8 cellular contexts compared by ENCODE assay signal in the genomic region with DNA sequence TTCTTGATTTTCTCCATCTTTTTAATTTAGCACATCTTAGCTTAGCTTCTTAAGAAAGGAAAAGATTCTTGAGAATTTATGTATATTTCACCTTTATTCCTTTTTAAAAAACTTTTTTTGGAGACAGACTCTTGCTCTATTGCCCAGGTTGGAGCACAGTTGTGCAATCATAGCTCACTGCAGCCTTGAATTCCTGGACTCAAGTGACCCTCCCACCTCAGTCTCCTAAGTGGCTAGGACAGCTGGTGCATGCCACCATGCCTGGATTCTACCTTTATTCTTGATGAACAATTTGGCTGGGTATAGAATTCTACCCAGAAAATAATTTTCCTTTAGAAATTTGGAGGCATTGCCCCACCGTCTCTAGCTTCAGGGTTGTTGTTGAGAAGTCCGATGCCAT.
"Had no signal": no experiment of that assay in that cellular context is flagged by ENCODE, and none has a peak within 500 bp of the region (broad histone marks: within the 10 kb centered on the region; RNA-seq: fewer than 3 reads in every experiment).

No MANE protein-coding gene starts in this region.

- H3K4me3 ChIP-seq: GM12878 had no signal

- ATAC-seq: GM12878 had no signal

- DNase-seq: GDM1, GF-D8 had no signal

- FAIRE-seq: G401.6, GM12878, GM12891, GM12892, GM18507, GM19239 had no signal
